16 cellular contexts compared by ENCODE assay signal in the genomic region with DNA sequence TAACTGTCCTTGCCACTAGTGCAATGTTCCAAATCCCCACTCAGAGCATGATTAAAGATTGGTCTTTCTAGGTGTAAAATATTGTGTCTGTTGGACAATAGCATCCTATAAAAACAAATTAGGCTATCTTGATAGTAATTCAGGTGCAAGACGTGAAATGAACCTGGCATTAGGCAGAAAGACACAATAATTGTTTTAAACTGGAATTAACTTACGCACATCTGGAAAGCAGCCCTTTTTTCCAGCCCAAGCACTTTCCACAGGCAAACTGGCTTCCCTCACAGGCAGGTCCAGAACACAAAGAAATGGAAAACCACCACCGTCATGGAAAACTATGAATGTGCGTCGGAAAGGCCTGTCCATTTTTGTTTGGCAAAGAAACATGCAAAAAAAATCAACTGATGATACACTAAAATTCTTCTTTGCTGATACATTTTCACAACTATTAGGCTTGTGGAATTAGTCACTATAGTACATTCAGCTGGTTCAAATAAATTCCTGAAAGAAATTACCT.
"Had no signal": no experiment of that assay in that cellular context is flagged by ENCODE, and none has a peak within 500 bp of the region (broad histone marks: within the 10 kb centered on the region; RNA-seq: fewer than 3 reads in every experiment).

No MANE protein-coding gene starts in this region.

- H3K36me3 ChIP-seq: esophagus squamous epithelium, heart left ventricle, neural progenitor cell, prostate gland, right lobe of liver, suprapubic skin, thyroid gland had no signal

- H3K9me3 ChIP-seq: esophagus squamous epithelium, heart left ventricle, prostate gland, right lobe of liver, suprapubic skin, thyroid gland had no signal

- H2AFZ ChIP-seq: neural progenitor cell, parathyroid adenoma had no signal

- DNase-seq: esophagus squamous epithelium; heart left ventricle; hypothalamus; kidney glomerular epithelial cell; natural killer cell; occipital lobe; right lobe of liver; stimulated activated CD4-positive, alpha-beta T cell treated with anti-CD3 and anti-CD28 coated beads, Interleukin-4, amount 100 ng/mL, for 1 hour; stimulated activated CD8-positive, alpha-beta memory T cell treated with anti-CD3 and anti-CD28 coated beads, Interleukin-4, amount 100 ng/mL, for 48 hours; stimulated activated naive CD8-positive, alpha-beta T cell treated with anti-CD3 and anti-CD28 coated beads, Interleukin-15, Interleukin-2, amounts not matched to agents 100 U/mL and 50 U/mL, for 24 hours; thyroid gland had no signal

- H3K27me3 ChIP-seq: esophagus squamous epithelium, heart left ventricle, neural progenitor cell, right lobe of liver, suprapubic skin, thyroid gland had no signal

- H3K4me2 ChIP-seq: neural progenitor cell had no signal

- ATAC-seq: heart left ventricle; natural killer cell; right lobe of liver; stimulated activated effector memory CD8-positive, alpha-beta T cell treated with anti-CD3 and anti-CD28 coated beads, Interleukin-12 subunit alpha, Interleukin-12 subunit beta, amount 100 ng/mL, for 72 hours; stimulated activated naive CD8-positive, alpha-beta T cell treated with anti-CD3 and anti-CD28 coated beads, Interleukin-15, Interleukin-2, amounts not matched to agents 100 U/mL and 50 U/mL, for 24 hours had no signal

- H3K4me1 ChIP-seq: esophagus squamous epithelium, heart left ventricle, neural progenitor cell, parathyroid adenoma, prostate gland, right lobe of liver, suprapubic skin, thyroid gland had no signal

- H3K9ac ChIP-seq: neural progenitor cell, parathyroid adenoma had no signal

- H3K79me2 ChIP-seq: parathyroid adenoma had no signal

- H3K27ac ChIP-seq: esophagus squamous epithelium, heart left ventricle, neural progenitor cell, parathyroid adenoma, prostate gland, right lobe of liver, suprapubic skin, thyroid gland had no signal

- H3K4me3 ChIP-seq: esophagus squamous epithelium, heart left ventricle, neural progenitor cell, prostate gland, right lobe of liver, suprapubic skin, thyroid gland had no signal
